In genomic region chr15:75312591-75312990, GRCh38 we compare ENCODE assay signal across 13 cellular contexts. TPM values are rescaled to one million over a fixed set of nuclear protein-coding genes. Genes with fewer than 3 reads are reported as not detected.
"Had no signal": no experiment of that assay in that cellular context is flagged by ENCODE, and none has a peak within 500 bp of the region (broad histone marks: within the 10 kb centered on the region; RNA-seq: fewer than 3 reads in every experiment).

No MANE protein-coding gene starts in this region.

RNA-seq across cellular contexts. Expression of gene GOLGA6D, which starts 30.0 kb away (rescaled TPM):
- total RNA-seq: activated naive CD8-positive, alpha-beta T cell treated with anti-CD3 and anti-CD28 coated beads for 36 hours; activated T-cell treated with anti-CD3 and anti-CD28 coated beads, Interleukin-2, amount 50 U/mL, for 4 hours; colonic mucosa; endothelial cell of umbilical vein; fibroblast of villous mesenchyme; left lung; osteoblast; psoas muscle; T-helper 2 cell treated with Interferon-gamma antibody and Interleukin-4, amounts not matched to agents 100 ng/mL and 5 ng/mL, for 36 hours had no signal
- polyA plus RNA-seq: endothelial cell of umbilical vein had no signal

RNA-seq across cellular contexts. Expression of gene GOLGA6C, which starts 54.5 kb away (rescaled TPM):
- total RNA-seq: activated naive CD8-positive, alpha-beta T cell treated with anti-CD3 and anti-CD28 coated beads for 36 hours; activated T-cell treated with anti-CD3 and anti-CD28 coated beads, Interleukin-2, amount 50 U/mL, for 4 hours; colonic mucosa; endothelial cell of umbilical vein; fibroblast of villous mesenchyme; left lung; mucosa of gallbladder; osteoblast; psoas muscle; sciatic nerve; T-helper 2 cell treated with Interferon-gamma antibody and Interleukin-4, amounts not matched to agents 100 ng/mL and 5 ng/mL, for 36 hours; temporal lobe; upper lobe of left lung had no signal
- polyA plus RNA-seq: endothelial cell of umbilical vein had no signal
